8 cellular contexts compared by ENCODE assay signal in the genomic region with DNA sequence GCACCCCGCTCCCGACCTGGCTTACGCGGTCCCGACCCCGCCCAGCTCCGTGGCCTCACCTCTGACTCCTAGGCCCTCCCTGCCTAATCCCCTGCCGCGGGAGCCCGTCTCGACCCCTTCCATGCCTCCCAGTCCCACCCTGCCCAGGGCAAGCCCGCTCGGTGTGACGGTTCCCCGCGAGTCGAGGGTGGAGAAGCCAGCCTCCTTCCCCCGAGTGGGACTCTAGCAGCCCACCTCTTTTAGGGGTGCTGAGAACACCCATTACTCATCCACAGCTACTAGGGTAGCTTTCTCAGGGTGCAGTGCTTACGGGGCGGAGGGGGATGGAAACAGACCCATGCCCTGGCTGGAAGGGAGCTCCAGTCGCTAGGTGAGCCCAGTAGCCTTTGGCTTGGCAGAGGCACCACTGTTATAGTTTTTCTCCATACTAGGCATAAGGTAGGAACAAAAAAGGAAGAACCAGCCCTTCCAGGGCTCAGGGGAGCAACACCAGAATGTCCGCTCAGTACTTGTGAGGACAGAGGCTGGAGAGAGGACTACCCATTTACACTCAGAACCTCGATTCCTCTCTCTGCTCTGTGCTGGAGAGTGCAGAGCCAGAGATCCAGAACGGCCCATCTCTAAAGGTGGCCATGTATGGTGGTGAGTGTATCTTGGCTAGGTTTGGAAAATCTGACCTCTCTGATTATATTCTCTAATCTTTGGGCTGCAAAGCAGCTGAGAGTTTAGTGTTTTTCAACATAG. TPM values are rescaled to one million over a fixed set of nuclear protein-coding genes. Genes with fewer than 3 reads are reported as not detected.
DNase-seq lines count a peak whose midpoint lies in the region; ATAC-seq, FAIRE-seq and TF ChIP-seq lines count a peak whose summit lies in the region.

No MANE protein-coding gene starts in this region.

- H3K9ac ChIP-seq in GM12878 (ENCODE audit: control insufficient read depth, insufficient read depth, low read length): peak overlapping the region; percentile 63

- H3K4me1 ChIP-seq in GM12878 (ENCODE audit: control insufficient read depth, insufficient read depth, low read length): peaks cover 9% of the 10 kb centered on the region
- peaks cover 10 to 35% (median 22%) of the 10 kb centered on the region in 6 donors for H3K4me1 ChIP-seq in spleen

- TF ChIP-seq CTCF in GM10248 (IDR thresholded peaks at IDR 0.05; ENCODE audit: control extremely low read depth, extremely low read depth, low read depth, missing control alignments) (no peak), GM12878 (IDR thresholded peaks at IDR 0.05 in 2 of 3, conservative IDR thresholded peaks at IDR 0.05 in 1 of 3; ENCODE audit: control insufficient read depth in 2 of 3, extremely low read depth in 1 of 3, insufficient read depth in 1 of 3, low read depth in 3 of 3, low read length in 3 of 3) (no peak), spleen (IDR thresholded peaks at IDR 0.05 in 8 of 11, conservative IDR thresholded peaks at IDR 0.05 in 3 of 11) (no peak)

- H3K27me3 Mint-ChIP-seq in immature natural killer cell (ENCODE audit: low read depth in 3 of 3): peaks cover 22 to 29% (median 24%) of the 10 kb centered on the region in 3 donors

- H3K27me3 ChIP-seq in GM12878 (replicated peaks in 1 of 2; ENCODE audit: control insufficient read depth in 2 of 2, insufficient read depth in 2 of 2, low read length in 1 of 2): no peaks in the 10 kb centered on the region
- H3K27me3 ChIP-seq in spleen (replicated peaks in 1 of 7): no peaks in the 10 kb centered on the region

- intact Hi-C loops in GM12878 (cut with micrococcal nuclease; ENCODE audit: unreplicated experiment) (loop anchor here (5.0 kb wide), 1 partner anchor 265 kb away; a partner anchor contains a TSS), spleen (cut with DNase I; ENCODE audit: low total_unique reads) (no loop called here)

- ATAC-seq in GM12878: no peak; the same call in 2 of the 3 replicates
- no peak for ATAC-seq in GM19324 (IDR thresholded peaks at IDR 0.05; ENCODE audit: low FRiP score, unreplicated experiment)

- BruUV-seq in GM12878 (replicated peaks; lab: Mats Ljungman, UMichigan): no TSS peak

- peaks cover 3 to 11% (median 8%) of the 10 kb centered on the region in 3 donors for H3K36me3 Mint-ChIP-seq in immature natural killer cell

- DNase-seq in GM10248 (ENCODE audit: extremely low spot score) (peak; percentile 39), Kasumi-1 (lab: John Stamatoyannopoulos, UW) (peak; percentile 33 to 38), GM12878 (ENCODE audit: low read depth, low spot score) (no peak), immature natural killer cell (no peak), spleen (peak; percentile 91), germinal center (ENCODE audit: low spot score) (no peak), NOMO-1 treated with dmso at 0.1 percent for 144 hours (lab: John Stamatoyannopoulos, UW; ENCODE audit: unreplicated experiment) (no peak)

- RAD21 ChIA-PET in GM12878 (lab: Charles Lee; ENCODE audit: unreplicated experiment): interaction anchor here (0.8 to 3.4 kb wide), 14 partner anchors 11 to 90 kb away, joined by 3 to 31 read pairs (median 5); a partner anchor contains a TSS

- peak overlapping the region in 5 of 6 donors; percentile 69 to 96 (median 81) for H3K27ac Mint-ChIP-seq in immature natural killer cell

- 0 out of 2 replicates have a peak, but pooled peaks cover 1% of the 10 kb centered on the region for H3K79me2 ChIP-seq in GM12878 (ENCODE audit: control insufficient read depth, insufficient read depth, low read length)

- CTCF ChIA-PET in GM10248 (lab: Yijun Ruan, JAX) (interaction anchor here (0.6 to 8.7 kb wide), 13 partner anchors 10 to 231 kb away, joined by 3 to 66 read pairs (median 7); a partner anchor contains a TSS), GM12878 (lab: Yijun Ruan, JAX) (interaction anchor here (0.7 to 3.5 kb wide), 13 partner anchors 11 to 228 kb away, joined by 3 to 28 read pairs (median 9); a partner anchor contains a TSS)

- H3K36me3 ChIP-seq in GM12878 (ENCODE audit: control insufficient read depth in 2 of 2, insufficient read depth in 2 of 2, low read length in 1 of 2): peaks cover 3 to 20% of the 10 kb centered on the region in 2 experiments
- peaks cover 2 to 39% (median 23%) of the 10 kb centered on the region in 6 donors for H3K36me3 ChIP-seq in spleen

- no peak for TF ChIP-seq EP300 in GM12878 (IDR thresholded peaks at IDR 0.05; ENCODE audit: borderline replicate concordance in 1 of 2, control insufficient read depth in 1 of 2, low read depth in 2 of 2, low read length in 2 of 2)

- H3K27ac ChIP-seq in GM12878 (ENCODE audit: control insufficient read depth, insufficient read depth): 0 out of 2 replicates have a peak overlapping the region, but pooled peaks have one; percentile 22
- peak overlapping the region; percentile 76 to 96 (median 93) for H3K27ac ChIP-seq in spleen

- in situ Hi-C loops in GM12878 (cut with MboI): no loop called here

- H3K4me3 ChIP-seq in GM12878: peak overlapping the region; percentile 99
- H3K4me3 ChIP-seq in spleen: peak overlapping the region; percentile 81 to 99 (median 86)

- H4K20me1 ChIP-seq in GM12878 (ENCODE audit: control insufficient read depth, insufficient read depth): no peaks in the 10 kb centered on the region

- TF ChIP-seq POLR2A in GM12878 (IDR thresholded peaks at IDR 0.05; ENCODE audit: low read depth, low read length) (no peak), spleen (IDR thresholded peaks at IDR 0.05) (no peak)

- WGBS in GM12878 (ENCODE audit: insufficient coverage, insufficient replicate concordance, low lambda C conversion rate, missing lambda C conversion rate): 9% methylated on average over 22 of the region's 24 CpGs
- WGBS in spleen, 5 donors: 8 to 20% (median 9%) methylated on average over 5 to 24 of the region's 24 CpGs

- H3K4me1 Mint-ChIP-seq in immature natural killer cell: peaks cover 22 to 28% of the 10 kb centered on the region in 2 donors

- H2AFZ ChIP-seq in GM12878 (ENCODE audit: control insufficient read depth, low read depth, low read length): no peak overlapping the region; the same call in none of the 2 replicates

- H3K9me3 ChIP-seq in GM12878 (replicated peaks; ENCODE audit: control insufficient read depth, insufficient read depth, low read length): no peaks in the 10 kb centered on the region
- no peaks in the 10 kb centered on the region for H3K9me3 ChIP-seq in spleen

- H3K4me3 Mint-ChIP-seq in immature natural killer cell: peak overlapping the region; percentile 85 to 100 (median 89)

- FAIRE-seq in GM12878 (lab: Jason Lieb, UNC): no peak

- POLR2A ChIA-PET in GM10248 (lab: Yijun Ruan, JAX): interaction anchor here (1.0 to 3.5 kb wide), 9 partner anchors 11 to 358 kb away, joined by 3 to 30 read pairs (median 4); a partner anchor contains a TSS
- POLR2A ChIA-PET in GM12878 (lab: Charles Lee): interaction anchor here (1.1 to 8.9 kb wide), 9 partner anchors 8 to 70 kb away, joined by 3 to 139 read pairs (median 15); a partner anchor contains a TSS

- SMC1A ChIA-PET in GM12878 (lab: Charles Lee; ENCODE audit: uncharacterized antibody, unreplicated experiment): interaction anchor here (0.6 to 3.1 kb wide), 12 partner anchors 9 to 378 kb away, joined by 3 to 33 read pairs (median 5); a partner anchor contains a TSS

- H3K9me3 Mint-ChIP-seq in immature natural killer cell: peaks cover 0 to 11% (median 5%) of the 10 kb centered on the region in 6 donors

- peak overlapping the region; percentile 75 for H3K4me2 ChIP-seq in GM12878 (ENCODE audit: control insufficient read depth, insufficient read depth)

- no peak for TF ChIP-seq RAD21 in GM12878 (IDR thresholded peaks at IDR 0.05; ENCODE audit: insufficient read depth, low read depth, low read length)

RNA-seq across cellular contexts. Expression of a gene that starts 0.6 kb away (rescaled TPM):
- 17.2 and 18.0 TPM in 2 replicates for total RNA-seq in GM12878 (2013; cell fraction: nucleolus; rRNA removed)
- total RNA-seq in GM12878 (2014; rRNA removed): 15.2 and 15.4 TPM in 2 replicates
- 14.0 and 14.1 TPM in 2 replicates for total RNA-seq in GM12878 (2014; rRNA removed; fragmentation: Illumina TruSeq; extraction: Trizol)
- total RNA-seq in GM12878 (2021): 19.5 and 23.7 TPM in 2 replicates
- polyA plus RNA-seq in GM12878 (2011; ENCODE audit: low read depth): 9.1 TPM
- polyA plus RNA-seq in GM12878 (2011; rRNA removed): 24.9 and 28.5 TPM in 2 replicates
- polyA plus RNA-seq in GM12878 (2011; cell fraction: cytosol; rRNA removed): 35.3 and 36.2 TPM in 2 replicates
- 31.1 and 32.2 TPM in 2 replicates for polyA plus RNA-seq in GM12878 (2011; cell fraction: nucleus; rRNA removed)
- polyA plus RNA-seq in GM12878 (2012): 14.8 and 15.1 TPM in 2 replicates
- 20.7 and 23.9 TPM in 2 replicates for polyA plus RNA-seq in GM12878 (2014; fragmentation: Illumina TruSeq; extraction: Trizol)
- polyA plus RNA-seq in GM12878 (2014; fragmentation: Nextera tagmentation; extraction: Ambion mirVana): 1 to 10 TPM; 1.9 to 3.2 TPM
- 13.9 and 18.5 TPM in 2 replicates for polyA plus RNA-seq in GM12878 (2014; rRNA removed)
- 10 to 100 TPM; 26.0 TPM for polyA plus RNA-seq in GM12878 (2016; fragmentation: Nextera tagmentation; extraction: Ambion mirVana)
- 24.9 and 43.0 TPM in 2 replicates for polyA minus RNA-seq in GM12878 (2011; rRNA and poly(A)+ RNA removed)
- 11.8 and 14.3 TPM in 2 replicates for polyA minus RNA-seq in GM12878 (2011; cell fraction: cytosol; rRNA and poly(A)+ RNA removed)
- polyA minus RNA-seq in GM12878 (2011; cell fraction: nucleus; rRNA and poly(A)+ RNA removed): 15.0 and 17.7 TPM in 2 replicates
- 10 to 100 TPM in 1 of 3 donors, 1 to 10 TPM in 2; 7.7 to 10.2 (median 8.9) TPM for polyA plus RNA-seq in immature natural killer cell
- 10 to 100 TPM; 11.6 to 18.6 (median 14.9) TPM for total RNA-seq in spleen
- polyA plus RNA-seq in spleen: 10 to 100 TPM in 1 of 3 donors, 1 to 10 TPM in 2; 7.1 to 10.5 (median 8.0) TPM

RNA-seq across cellular contexts. Expression of a gene that starts 19.3 kb away (rescaled TPM):
- total RNA-seq in GM12878 (2013; cell fraction: nucleolus; rRNA removed): 151 and 159 TPM in 2 replicates
- total RNA-seq in GM12878 (2014; rRNA removed) (21.9 and 25.8 TPM in 2 replicates), GM12878 (2014; rRNA removed; fragmentation: Illumina TruSeq; extraction: Trizol) (26.3 and 28.9 TPM in 2 replicates), GM12878 (2021) (75.4 and 79.2 TPM in 2 replicates), spleen (10 to 100 TPM; 56.1 to 93.1 (median 73.0) TPM)
- 51.4 TPM for polyA plus RNA-seq in GM12878 (2011; ENCODE audit: low read depth)
- polyA plus RNA-seq in GM12878 (2011; rRNA removed) (21.8 and 43.2 TPM in 2 replicates), GM12878 (2014; fragmentation: Illumina TruSeq; extraction: Trizol) (60.1 and 64.3 TPM in 2 replicates), GM12878 (2014; fragmentation: Nextera tagmentation; extraction: Ambion mirVana) (10 to 100 TPM; 10.4 to 17.6 TPM), GM12878 (2014; rRNA removed) (46.8 and 56.2 TPM in 2 replicates), GM12878 (2016; fragmentation: Nextera tagmentation; extraction: Ambion mirVana) (10 to 100 TPM; 52.5 to 56.0 TPM), immature natural killer cell (10 to 100 TPM; 16.6 to 48.3 (median 17.6) TPM), spleen (10 to 100 TPM; 22.3 to 48.9 (median 26.8) TPM)
- polyA plus RNA-seq in GM12878 (2011; cell fraction: cytosol; rRNA removed): 78.8 and 90.1 TPM in 2 replicates
- 213 and 313 TPM in 2 replicates for polyA plus RNA-seq in GM12878 (2011; cell fraction: nucleus; rRNA removed)
- 66.8 and 72.8 TPM in 2 replicates for polyA plus RNA-seq in GM12878 (2012)
- 83.3 and 151 TPM in 2 replicates for polyA minus RNA-seq in GM12878 (2011; rRNA and poly(A)+ RNA removed)
- 40.1 and 40.5 TPM in 2 replicates for polyA minus RNA-seq in GM12878 (2011; cell fraction: cytosol; rRNA and poly(A)+ RNA removed)
- 99.1 and 142 TPM in 2 replicates for polyA minus RNA-seq in GM12878 (2011; cell fraction: nucleus; rRNA and poly(A)+ RNA removed)

RNA-seq across cellular contexts. Expression of a gene that starts 19.4 kb away (rescaled TPM):
- 58.6 and 59.4 TPM in 2 replicates for total RNA-seq in GM12878 (2013; cell fraction: nucleolus; rRNA removed)
- total RNA-seq in GM12878 (2014; rRNA removed): 340 and 392 TPM in 2 replicates
- 403 TPM in 2 replicates for total RNA-seq in GM12878 (2014; rRNA removed; fragmentation: Illumina TruSeq; extraction: Trizol)
- total RNA-seq in GM12878 (2021): 270 and 278 TPM in 2 replicates
- polyA plus RNA-seq in GM12878 (2011; ENCODE audit: low read depth): 326 TPM
- polyA plus RNA-seq in GM12878 (2011; rRNA removed): 316 and 381 TPM in 2 replicates
- 604 and 833 TPM in 2 replicates for polyA plus RNA-seq in GM12878 (2011; cell fraction: cytosol; rRNA removed)
- 244 and 362 TPM in 2 replicates for polyA plus RNA-seq in GM12878 (2011; cell fraction: nucleus; rRNA removed)
- polyA plus RNA-seq in GM12878 (2012): 531 and 635 TPM in 2 replicates
- 406 and 566 TPM in 2 replicates for polyA plus RNA-seq in GM12878 (2014; fragmentation: Illumina TruSeq; extraction: Trizol)
- 1,000 to 10,000 TPM; 1,505 to 1,543 TPM for polyA plus RNA-seq in GM12878 (2014; fragmentation: Nextera tagmentation; extraction: Ambion mirVana)
- polyA plus RNA-seq in GM12878 (2014; rRNA removed): 418 and 479 TPM in 2 replicates
- 100 to 1,000 TPM; 786 to 858 TPM for polyA plus RNA-seq in GM12878 (2016; fragmentation: Nextera tagmentation; extraction: Ambion mirVana)
- 311 and 352 TPM in 2 replicates for polyA minus RNA-seq in GM12878 (2011; rRNA and poly(A)+ RNA removed)
- polyA minus RNA-seq in GM12878 (2011; cell fraction: cytosol; rRNA and poly(A)+ RNA removed): 287 and 325 TPM in 2 replicates
- 66.0 and 76.3 TPM in 2 replicates for polyA minus RNA-seq in GM12878 (2011; cell fraction: nucleus; rRNA and poly(A)+ RNA removed)
- polyA plus RNA-seq in immature natural killer cell: 100 to 1,000 TPM; 677 to 899 (median 681) TPM
- total RNA-seq in spleen: 100 to 1,000 TPM; 197 to 292 (median 235) TPM
- 100 to 1,000 TPM; 418 to 556 (median 523) TPM for polyA plus RNA-seq in spleen

RNA-seq across cellular contexts. Expression of a gene that starts 26.3 kb away (rescaled TPM):
- total RNA-seq in GM12878 (2013; cell fraction: nucleolus; rRNA removed): 0.81 and 0.83 TPM in 2 replicates
- total RNA-seq in GM12878 (2014; rRNA removed) (1.7 and 2.3 TPM in 2 replicates), GM12878 (2014; rRNA removed; fragmentation: Illumina TruSeq; extraction: Trizol) (0.18 TPM in 2 replicates), GM12878 (2021) (1.6 and 1.7 TPM in 2 replicates), spleen (100 to 1,000 TPM in 6 of 7 donors, 10 to 100 TPM in 1; 62.5 to 152 (median 112) TPM)
- polyA plus RNA-seq in GM12878 (2011; ENCODE audit: low read depth): 0.24 TPM
- polyA plus RNA-seq in GM12878 (2011; rRNA removed) (0.26 and 0.38 TPM in 2 replicates), GM12878 (2014; fragmentation: Illumina TruSeq; extraction: Trizol) (0.01 TPM in 1 of 2 replicates, not detected in the other), GM12878 (2014; fragmentation: Nextera tagmentation; extraction: Ambion mirVana) (not detected), GM12878 (2014; rRNA removed) (1.2 TPM in 2 replicates), GM12878 (2016; fragmentation: Nextera tagmentation; extraction: Ambion mirVana) (1 to 10 TPM; 1.1 to 1.8 TPM), immature natural killer cell (1 to 10 TPM in 1 of 3 donors, under 1 TPM in 2; 0.80 to 1.3 (median 0.92) TPM), spleen (10 to 100 TPM; 18.3 to 71.4 (median 40.7) TPM)
- 0.58 and 1.7 TPM in 2 replicates for polyA plus RNA-seq in GM12878 (2011; cell fraction: cytosol; rRNA removed)
- polyA plus RNA-seq in GM12878 (2011; cell fraction: nucleus; rRNA removed): 2.9 and 4.4 TPM in 2 replicates
- 0.41 and 0.98 TPM in 2 replicates for polyA plus RNA-seq in GM12878 (2012)
- 0.22 and 0.98 TPM in 2 replicates for polyA minus RNA-seq in GM12878 (2011; rRNA and poly(A)+ RNA removed)
- polyA minus RNA-seq in GM12878 (2011; cell fraction: cytosol; rRNA and poly(A)+ RNA removed): 0.62 and 0.67 TPM in 2 replicates
- 1.9 and 2.1 TPM in 2 replicates for polyA minus RNA-seq in GM12878 (2011; cell fraction: nucleus; rRNA and poly(A)+ RNA removed)

RNA-seq across cellular contexts. Expression of a gene that starts 34.5 kb away (rescaled TPM):
- 1.3 and 2.1 TPM in 2 replicates for total RNA-seq in GM12878 (2013; cell fraction: nucleolus; rRNA removed)
- 4.8 and 5.4 TPM in 2 replicates for total RNA-seq in GM12878 (2014; rRNA removed)
- total RNA-seq in GM12878 (2014; rRNA removed; fragmentation: Illumina TruSeq; extraction: Trizol): 2.6 and 2.7 TPM in 2 replicates
- total RNA-seq in GM12878 (2021): 7.7 and 7.8 TPM in 2 replicates
- polyA plus RNA-seq in GM12878 (2011; ENCODE audit: low read depth): 0.91 TPM
- polyA plus RNA-seq in GM12878 (2011; rRNA removed): 2.2 and 2.6 TPM in 2 replicates
- polyA plus RNA-seq in GM12878 (2011; cell fraction: cytosol; rRNA removed): 4.4 and 5.2 TPM in 2 replicates
- 8.7 and 9.6 TPM in 2 replicates for polyA plus RNA-seq in GM12878 (2011; cell fraction: nucleus; rRNA removed)
- 1.7 and 2.5 TPM in 2 replicates for polyA plus RNA-seq in GM12878 (2012)
- polyA plus RNA-seq in GM12878 (2014; fragmentation: Illumina TruSeq; extraction: Trizol): 1.5 and 3.6 TPM in 2 replicates
- polyA plus RNA-seq in GM12878 (2014; fragmentation: Nextera tagmentation; extraction: Ambion mirVana): 1 to 10 TPM in 1 of 2 experiments, under 1 TPM in 1; 0.31 to 1.6 TPM
- 4.2 and 4.7 TPM in 2 replicates for polyA plus RNA-seq in GM12878 (2014; rRNA removed)
- polyA plus RNA-seq in GM12878 (2016; fragmentation: Nextera tagmentation; extraction: Ambion mirVana): 10 to 100 TPM; 11.2 to 11.8 TPM
- polyA minus RNA-seq in GM12878 (2011; rRNA and poly(A)+ RNA removed): 2.7 and 5.6 TPM in 2 replicates
- polyA minus RNA-seq in GM12878 (2011; cell fraction: cytosol; rRNA and poly(A)+ RNA removed): 0.94 and 1.8 TPM in 2 replicates
- 2.9 and 5.7 TPM in 2 replicates for polyA minus RNA-seq in GM12878 (2011; cell fraction: nucleus; rRNA and poly(A)+ RNA removed)
- 1 to 10 TPM; 7.0 to 9.5 (median 8.4) TPM for polyA plus RNA-seq in immature natural killer cell
- 1 to 10 TPM; 3.3 to 8.3 (median 3.6) TPM for total RNA-seq in spleen
- polyA plus RNA-seq in spleen: 1 to 10 TPM; 3.3 to 6.4 (median 4.4) TPM

Comparison
In these comparisons a context has a peak if more than half of its experiments do, and no peak if none do; other contexts are left out.
1. DNase-seq: peak in GM10248 (single experiment), Kasumi-1 (2 of 2) and spleen (single experiment); none in GM12878 (single experiment), immature natural killer cell (0 of 3), germinal center (single experiment) and NOMO-1 treated with dmso at 0.1 percent for 144 hours (single experiment).